1 cellular context compared by ENCODE assay signal in the genomic region with DNA sequence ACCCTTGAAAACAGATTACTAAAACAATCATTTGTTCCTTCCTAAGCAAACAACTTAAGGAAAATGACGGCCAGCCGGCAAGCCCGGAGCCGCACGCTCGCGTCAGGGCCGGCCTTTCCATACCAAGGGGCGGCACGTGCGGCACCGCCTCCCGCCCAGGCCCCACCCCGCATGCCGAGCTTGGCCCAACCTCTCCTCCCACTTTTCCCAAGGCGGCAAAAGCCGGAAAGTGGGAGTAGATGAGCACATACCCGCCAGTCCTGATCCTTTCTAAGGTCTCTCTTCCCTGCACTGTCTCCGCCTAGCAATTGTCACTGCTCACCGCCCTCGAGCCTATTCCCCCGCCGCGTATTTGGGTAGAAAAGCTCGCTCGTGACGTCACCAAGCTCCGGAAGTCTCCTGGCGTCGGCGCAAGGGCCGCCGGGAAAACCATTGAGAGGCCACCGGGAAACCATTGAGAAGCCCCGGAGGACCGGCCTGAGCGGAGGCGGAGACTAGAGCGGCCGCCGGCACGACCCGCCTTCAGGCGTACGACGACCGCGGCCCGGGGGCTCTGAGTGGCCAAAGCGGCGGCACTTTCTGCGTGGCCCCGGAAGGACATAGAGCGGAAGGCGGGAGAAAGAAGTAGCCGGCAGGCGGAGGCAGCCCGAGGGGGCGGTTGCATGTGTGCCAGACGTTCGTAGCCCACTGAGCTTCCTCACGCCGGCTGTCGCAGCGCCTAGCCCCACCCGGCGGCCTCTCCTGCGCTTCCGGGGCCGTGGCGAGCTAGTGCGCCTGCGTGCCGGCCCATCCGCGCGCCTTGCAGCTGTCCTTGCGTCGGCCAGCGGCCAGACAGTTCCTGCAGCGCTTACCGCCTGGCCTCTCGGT.
A peak's percentile ranks its signal among the peaks of the same experiment; 100 is the strongest.
TF ChIP-seq lines count a peak whose summit lies in the region.

A gene with protein sequence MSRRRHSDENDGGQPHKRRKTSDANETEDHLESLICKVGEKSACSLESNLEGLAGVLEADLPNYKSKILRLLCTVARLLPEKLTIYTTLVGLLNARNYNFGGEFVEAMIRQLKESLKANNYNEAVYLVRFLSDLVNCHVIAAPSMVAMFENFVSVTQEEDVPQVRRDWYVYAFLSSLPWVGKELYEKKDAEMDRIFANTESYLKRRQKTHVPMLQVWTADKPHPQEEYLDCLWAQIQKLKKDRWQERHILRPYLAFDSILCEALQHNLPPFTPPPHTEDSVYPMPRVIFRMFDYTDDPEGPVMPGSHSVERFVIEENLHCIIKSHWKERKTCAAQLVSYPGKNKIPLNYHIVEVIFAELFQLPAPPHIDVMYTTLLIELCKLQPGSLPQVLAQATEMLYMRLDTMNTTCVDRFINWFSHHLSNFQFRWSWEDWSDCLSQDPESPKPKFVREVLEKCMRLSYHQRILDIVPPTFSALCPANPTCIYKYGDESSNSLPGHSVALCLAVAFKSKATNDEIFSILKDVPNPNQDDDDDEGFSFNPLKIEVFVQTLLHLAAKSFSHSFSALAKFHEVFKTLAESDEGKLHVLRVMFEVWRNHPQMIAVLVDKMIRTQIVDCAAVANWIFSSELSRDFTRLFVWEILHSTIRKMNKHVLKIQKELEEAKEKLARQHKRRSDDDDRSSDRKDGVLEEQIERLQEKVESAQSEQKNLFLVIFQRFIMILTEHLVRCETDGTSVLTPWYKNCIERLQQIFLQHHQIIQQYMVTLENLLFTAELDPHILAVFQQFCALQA (plus strand): TSS at position 830 of the 867 bp plus-strand sequence. CDS start 61 bp downstream, outside the sequence.
A gene (minus strand): TSS at position 377 of the 867 bp plus-strand sequence. CDS start 5,806 bp downstream, outside the sequence.

TF ChIP-seq in HEK293, 187 proteins besides CTCF, POLR2A, EP300 and RAD21 (continued from another document and continues in another):
- TF ChIP-seq, protein P1, sequence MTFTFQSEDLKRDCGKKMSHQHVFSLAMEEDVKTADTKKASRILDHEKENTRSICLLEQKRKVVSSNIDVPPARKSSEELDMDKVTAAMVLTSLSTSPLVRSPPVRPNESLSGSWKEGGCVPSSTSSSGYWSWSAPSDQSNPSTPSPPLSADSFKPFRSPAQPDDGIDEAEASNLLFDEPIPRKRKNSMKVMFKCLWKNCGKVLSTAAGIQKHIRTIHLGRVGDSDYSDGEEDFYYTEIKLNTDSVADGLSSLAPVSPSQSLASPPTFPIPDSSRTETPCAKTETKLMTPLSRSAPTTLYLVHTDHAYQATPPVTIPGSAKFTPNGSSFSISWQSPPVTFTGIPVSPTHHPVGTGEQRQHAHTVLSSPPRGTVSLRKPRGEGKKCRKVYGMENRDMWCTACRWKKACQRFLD (tag by site-specific recombination; IDR thresholded peaks at IDR 0.05): 0 out of 2 replicates have a peak, but pooled peaks have one; percentile 69
- TF ChIP-seq IKZF3 (tag by site-specific recombination; IDR thresholded peaks at IDR 0.05) (peak; percentile 97), ZNF560 (tag by site-specific recombination; IDR thresholded peaks at IDR 0.05; ENCODE audit: borderline replicate concordance) (no peak), ZNF157 (tag by site-specific recombination; IDR thresholded peaks at IDR 0.05) (no peak), ZNF701 (tag by site-specific recombination; IDR thresholded peaks at IDR 0.05) (no peak), KLF8 (tag by site-specific recombination; IDR thresholded peaks at IDR 0.05) (peak; percentile 93), HOXA7 (CRISPR knock-in tag; IDR thresholded peaks at IDR 0.05; ENCODE audit: borderline replicate concordance) (no peak), ZNF530 (tag by site-specific recombination; IDR thresholded peaks at IDR 0.05; ENCODE audit: low read depth) (no peak), KLF7 (tag by site-specific recombination; IDR thresholded peaks at IDR 0.05; ENCODE audit: borderline replicate concordance) (peak; percentile 73; the same call in 1 of the 2 replicates), ZNF292 (tag by site-specific recombination; IDR thresholded peaks at IDR 0.05; ENCODE audit: borderline replicate concordance, low read depth) (no peak), ZNF138 (tag by site-specific recombination; IDR thresholded peaks at IDR 0.05; ENCODE audit: borderline replicate concordance) (no peak), ZNF140 (tag by site-specific recombination; IDR thresholded peaks at IDR 0.05) (no peak), ZNF48 (tag by site-specific recombination; IDR thresholded peaks at IDR 0.05) (no peak), ZNF391 (tag by site-specific recombination; IDR thresholded peaks at IDR 0.05; ENCODE audit: borderline replicate concordance, low read depth) (no peak), ZNF366 (tag by site-specific recombination; conservative IDR thresholded peaks at IDR 0.05) (peak; percentile 87), GLI2 (tag by site-specific recombination; IDR thresholded peaks at IDR 0.05; ENCODE audit: borderline replicate concordance, low read depth) (no peak), KLF9 (tag by site-specific recombination; IDR thresholded peaks at IDR 0.05; ENCODE audit: low read depth) (peak; percentile 83), ZBTB17 (tag by site-specific recombination; IDR thresholded peaks at IDR 0.05) (peak; percentile 48; the same call in 1 of the 2 replicates), SP7 (tag by site-specific recombination; IDR thresholded peaks at IDR 0.05) (0 out of 2 replicates have a peak, but pooled peaks have one; percentile 67), KLF1 (tag by site-specific recombination; IDR thresholded peaks at IDR 0.05) (peak; percentile 68; the same call in 1 of the 2 replicates), MYNN (tag by site-specific recombination; IDR thresholded peaks at IDR 0.05; ENCODE audit: borderline replicate concordance) (no peak)
- TF ChIP-seq, protein P2, sequence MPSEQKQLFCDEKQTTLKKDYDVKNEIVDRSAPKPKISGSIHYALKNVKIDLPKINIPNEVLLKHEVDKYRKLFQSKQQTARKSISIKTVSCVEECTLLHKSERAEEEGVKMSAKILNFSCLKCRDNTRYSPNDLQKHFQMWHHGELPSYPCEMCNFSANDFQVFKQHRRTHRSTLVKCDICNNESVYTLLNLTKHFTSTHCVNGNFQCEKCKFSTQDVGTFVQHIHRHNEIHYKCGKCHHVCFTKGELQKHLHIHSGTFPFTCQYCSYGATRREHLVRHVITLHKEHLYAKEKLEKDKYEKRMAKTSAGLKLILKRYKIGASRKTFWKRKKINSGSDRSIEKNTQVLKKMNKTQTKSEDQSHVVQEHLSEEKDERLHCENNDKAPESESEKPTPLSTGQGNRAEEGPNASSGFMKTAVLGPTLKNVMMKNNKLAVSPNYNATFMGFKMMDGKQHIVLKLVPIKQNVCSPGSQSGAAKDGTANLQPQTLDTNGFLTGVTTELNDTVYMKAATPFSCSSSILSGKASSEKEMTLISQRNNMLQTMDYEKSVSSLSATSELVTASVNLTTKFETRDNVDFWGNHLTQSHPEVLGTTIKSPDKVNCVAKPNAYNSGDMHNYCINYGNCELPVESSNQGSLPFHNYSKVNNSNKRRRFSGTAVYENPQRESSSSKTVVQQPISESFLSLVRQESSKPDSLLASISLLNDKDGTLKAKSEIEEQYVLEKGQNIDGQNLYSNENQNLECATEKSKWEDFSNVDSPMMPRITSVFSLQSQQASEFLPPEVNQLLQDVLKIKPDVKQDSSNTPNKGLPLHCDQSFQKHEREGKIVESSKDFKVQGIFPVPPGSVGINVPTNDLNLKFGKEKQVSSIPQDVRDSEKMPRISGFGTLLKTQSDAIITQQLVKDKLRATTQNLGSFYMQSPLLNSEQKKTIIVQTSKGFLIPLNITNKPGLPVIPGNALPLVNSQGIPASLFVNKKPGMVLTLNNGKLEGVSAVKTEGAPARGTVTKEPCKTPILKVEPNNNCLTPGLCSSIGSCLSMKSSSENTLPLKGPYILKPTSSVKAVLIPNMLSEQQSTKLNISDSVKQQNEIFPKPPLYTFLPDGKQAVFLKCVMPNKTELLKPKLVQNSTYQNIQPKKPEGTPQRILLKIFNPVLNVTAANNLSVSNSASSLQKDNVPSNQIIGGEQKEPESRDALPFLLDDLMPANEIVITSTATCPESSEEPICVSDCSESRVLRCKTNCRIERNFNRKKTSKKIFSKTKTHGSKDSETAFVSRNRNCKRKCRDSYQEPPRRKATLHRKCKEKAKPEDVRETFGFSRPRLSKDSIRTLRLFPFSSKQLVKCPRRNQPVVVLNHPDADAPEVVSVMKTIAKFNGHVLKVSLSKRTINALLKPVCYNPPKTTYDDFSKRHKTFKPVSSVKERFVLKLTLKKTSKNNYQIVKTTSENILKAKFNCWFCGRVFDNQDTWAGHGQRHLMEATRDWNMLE (tag by site-specific recombination; conservative IDR thresholded peaks at IDR 0.05; ENCODE audit: low read depth): peak; percentile 92
- TF ChIP-seq, protein P3, sequence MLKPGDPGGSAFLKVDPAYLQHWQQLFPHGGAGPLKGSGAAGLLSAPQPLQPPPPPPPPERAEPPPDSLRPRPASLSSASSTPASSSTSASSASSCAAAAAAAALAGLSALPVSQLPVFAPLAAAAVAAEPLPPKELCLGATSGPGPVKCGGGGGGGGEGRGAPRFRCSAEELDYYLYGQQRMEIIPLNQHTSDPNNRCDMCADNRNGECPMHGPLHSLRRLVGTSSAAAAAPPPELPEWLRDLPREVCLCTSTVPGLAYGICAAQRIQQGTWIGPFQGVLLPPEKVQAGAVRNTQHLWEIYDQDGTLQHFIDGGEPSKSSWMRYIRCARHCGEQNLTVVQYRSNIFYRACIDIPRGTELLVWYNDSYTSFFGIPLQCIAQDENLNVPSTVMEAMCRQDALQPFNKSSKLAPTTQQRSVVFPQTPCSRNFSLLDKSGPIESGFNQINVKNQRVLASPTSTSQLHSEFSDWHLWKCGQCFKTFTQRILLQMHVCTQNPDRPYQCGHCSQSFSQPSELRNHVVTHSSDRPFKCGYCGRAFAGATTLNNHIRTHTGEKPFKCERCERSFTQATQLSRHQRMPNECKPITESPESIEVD (tag by site-specific recombination; IDR thresholded peaks at IDR 0.05): peak; percentile 21; the same call in 1 of the 2 replicates
- TF ChIP-seq, protein P4, sequence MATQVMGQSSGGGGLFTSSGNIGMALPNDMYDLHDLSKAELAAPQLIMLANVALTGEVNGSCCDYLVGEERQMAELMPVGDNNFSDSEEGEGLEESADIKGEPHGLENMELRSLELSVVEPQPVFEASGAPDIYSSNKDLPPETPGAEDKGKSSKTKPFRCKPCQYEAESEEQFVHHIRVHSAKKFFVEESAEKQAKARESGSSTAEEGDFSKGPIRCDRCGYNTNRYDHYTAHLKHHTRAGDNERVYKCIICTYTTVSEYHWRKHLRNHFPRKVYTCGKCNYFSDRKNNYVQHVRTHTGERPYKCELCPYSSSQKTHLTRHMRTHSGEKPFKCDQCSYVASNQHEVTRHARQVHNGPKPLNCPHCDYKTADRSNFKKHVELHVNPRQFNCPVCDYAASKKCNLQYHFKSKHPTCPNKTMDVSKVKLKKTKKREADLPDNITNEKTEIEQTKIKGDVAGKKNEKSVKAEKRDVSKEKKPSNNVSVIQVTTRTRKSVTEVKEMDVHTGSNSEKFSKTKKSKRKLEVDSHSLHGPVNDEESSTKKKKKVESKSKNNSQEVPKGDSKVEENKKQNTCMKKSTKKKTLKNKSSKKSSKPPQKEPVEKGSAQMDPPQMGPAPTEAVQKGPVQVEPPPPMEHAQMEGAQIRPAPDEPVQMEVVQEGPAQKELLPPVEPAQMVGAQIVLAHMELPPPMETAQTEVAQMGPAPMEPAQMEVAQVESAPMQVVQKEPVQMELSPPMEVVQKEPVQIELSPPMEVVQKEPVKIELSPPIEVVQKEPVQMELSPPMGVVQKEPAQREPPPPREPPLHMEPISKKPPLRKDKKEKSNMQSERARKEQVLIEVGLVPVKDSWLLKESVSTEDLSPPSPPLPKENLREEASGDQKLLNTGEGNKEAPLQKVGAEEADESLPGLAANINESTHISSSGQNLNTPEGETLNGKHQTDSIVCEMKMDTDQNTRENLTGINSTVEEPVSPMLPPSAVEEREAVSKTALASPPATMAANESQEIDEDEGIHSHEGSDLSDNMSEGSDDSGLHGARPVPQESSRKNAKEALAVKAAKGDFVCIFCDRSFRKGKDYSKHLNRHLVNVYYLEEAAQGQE (tag by site-specific recombination; IDR thresholded peaks at IDR 0.05): no peak
- TF ChIP-seq, protein P5, sequence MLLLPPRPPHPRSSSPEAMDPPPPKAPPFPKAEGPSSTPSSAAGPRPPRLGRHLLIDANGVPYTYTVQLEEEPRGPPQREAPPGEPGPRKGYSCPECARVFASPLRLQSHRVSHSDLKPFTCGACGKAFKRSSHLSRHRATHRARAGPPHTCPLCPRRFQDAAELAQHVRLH (tag by site-specific recombination; IDR thresholded peaks at IDR 0.05): no peak
- TF ChIP-seq, protein P6, sequence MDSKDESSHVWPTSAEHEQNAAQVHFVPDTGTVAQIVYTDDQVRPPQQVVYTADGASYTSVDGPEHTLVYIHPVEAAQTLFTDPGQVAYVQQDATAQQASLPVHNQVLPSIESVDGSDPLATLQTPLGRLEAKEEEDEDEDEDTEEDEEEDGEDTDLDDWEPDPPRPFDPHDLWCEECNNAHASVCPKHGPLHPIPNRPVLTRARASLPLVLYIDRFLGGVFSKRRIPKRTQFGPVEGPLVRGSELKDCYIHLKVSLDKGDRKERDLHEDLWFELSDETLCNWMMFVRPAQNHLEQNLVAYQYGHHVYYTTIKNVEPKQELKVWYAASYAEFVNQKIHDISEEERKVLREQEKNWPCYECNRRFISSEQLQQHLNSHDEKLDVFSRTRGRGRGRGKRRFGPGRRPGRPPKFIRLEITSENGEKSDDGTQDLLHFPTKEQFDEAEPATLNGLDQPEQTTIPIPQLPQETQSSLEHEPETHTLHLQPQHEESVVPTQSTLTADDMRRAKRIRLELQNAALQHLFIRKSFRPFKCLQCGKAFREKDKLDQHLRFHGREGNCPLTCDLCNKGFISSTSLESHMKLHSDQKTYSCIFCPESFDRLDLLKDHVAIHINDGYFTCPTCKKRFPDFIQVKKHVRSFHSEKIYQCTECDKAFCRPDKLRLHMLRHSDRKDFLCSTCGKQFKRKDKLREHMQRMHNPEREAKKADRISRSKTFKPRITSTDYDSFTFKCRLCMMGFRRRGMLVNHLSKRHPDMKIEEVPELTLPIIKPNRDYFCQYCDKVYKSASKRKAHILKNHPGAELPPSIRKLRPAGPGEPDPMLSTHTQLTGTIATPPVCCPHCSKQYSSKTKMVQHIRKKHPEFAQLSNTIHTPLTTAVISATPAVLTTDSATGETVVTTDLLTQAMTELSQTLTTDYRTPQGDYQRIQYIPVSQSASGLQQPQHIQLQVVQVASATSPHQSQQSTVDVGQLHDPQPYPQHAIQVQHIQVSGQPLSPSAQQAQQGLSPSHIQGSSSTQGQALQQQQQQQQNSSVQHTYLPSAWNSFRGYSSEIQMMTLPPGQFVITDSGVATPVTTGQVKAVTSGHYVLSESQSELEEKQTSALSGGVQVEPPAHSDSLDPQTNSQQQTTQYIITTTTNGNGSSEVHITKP (tag by site-specific recombination; IDR thresholded peaks at IDR 0.05): peak; percentile 87; the same call in 1 of the 2 replicates
- TF ChIP-seq, protein P7, sequence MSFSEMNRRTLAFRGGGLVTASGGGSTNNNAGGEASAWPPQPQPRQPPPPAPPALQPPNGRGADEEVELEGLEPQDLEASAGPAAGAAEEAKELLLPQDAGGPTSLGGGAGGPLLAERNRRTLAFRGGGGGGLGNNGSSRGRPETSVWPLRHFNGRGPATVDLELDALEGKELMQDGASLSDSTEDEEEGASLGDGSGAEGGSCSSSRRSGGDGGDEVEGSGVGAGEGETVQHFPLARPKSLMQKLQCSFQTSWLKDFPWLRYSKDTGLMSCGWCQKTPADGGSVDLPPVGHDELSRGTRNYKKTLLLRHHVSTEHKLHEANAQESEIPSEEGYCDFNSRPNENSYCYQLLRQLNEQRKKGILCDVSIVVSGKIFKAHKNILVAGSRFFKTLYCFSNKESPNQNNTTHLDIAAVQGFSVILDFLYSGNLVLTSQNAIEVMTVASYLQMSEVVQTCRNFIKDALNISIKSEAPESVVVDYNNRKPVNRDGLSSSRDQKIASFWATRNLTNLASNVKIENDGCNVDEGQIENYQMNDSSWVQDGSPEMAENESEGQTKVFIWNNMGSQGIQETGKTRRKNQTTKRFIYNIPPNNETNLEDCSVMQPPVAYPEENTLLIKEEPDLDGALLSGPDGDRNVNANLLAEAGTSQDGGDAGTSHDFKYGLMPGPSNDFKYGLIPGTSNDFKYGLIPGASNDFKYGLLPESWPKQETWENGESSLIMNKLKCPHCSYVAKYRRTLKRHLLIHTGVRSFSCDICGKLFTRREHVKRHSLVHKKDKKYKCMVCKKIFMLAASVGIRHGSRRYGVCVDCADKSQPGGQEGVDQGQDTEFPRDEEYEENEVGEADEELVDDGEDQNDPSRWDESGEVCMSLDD (tag by site-specific recombination; IDR thresholded peaks at IDR 0.05): no peak
